ENCODE assay signal across 1 cellular context in the genomic region with DNA sequence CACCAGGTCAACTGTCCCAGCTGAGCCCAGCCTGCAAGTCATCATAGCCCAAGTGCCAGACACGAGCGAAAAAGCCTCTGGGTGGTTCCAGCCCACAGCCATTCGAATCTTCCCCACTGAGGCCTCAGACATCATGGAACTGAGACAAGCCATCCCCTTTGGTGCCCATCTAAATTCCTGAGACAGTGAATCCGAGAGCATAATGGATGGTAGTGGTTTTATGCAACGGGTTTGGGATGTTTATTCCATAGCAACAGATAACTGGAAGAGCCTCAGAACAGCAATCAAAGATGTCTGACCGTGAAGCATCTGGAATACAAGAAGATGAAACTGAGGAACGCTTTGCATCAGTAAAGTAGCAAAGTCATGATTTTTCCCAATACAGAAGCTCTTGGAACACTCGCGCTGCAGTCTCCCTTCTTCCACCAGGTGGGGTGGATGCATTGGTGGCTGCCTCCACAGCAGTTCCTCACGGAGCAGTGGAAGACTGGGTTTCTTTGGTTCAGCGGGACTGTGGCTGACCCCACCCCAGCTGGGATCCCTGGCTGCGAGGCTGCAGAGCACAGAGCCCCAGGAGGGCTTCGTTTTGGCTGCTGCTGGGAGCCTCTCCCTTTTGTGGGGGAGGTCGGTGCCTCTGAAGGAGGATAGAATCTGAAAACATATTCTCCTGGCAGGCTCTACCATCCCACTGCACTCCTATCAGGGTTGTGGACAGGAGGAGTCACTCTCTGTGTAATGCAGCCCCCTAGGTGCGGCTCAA.
TF ChIP-seq lines count a peak whose summit lies in the region.

No MANE protein-coding gene starts in this region.

TF ChIP-seq in HepG2, 621 proteins besides CTCF, POLR2A, EP300 and RAD21 (continued from another document and continues in another):
- TF ChIP-seq, protein P1, sequence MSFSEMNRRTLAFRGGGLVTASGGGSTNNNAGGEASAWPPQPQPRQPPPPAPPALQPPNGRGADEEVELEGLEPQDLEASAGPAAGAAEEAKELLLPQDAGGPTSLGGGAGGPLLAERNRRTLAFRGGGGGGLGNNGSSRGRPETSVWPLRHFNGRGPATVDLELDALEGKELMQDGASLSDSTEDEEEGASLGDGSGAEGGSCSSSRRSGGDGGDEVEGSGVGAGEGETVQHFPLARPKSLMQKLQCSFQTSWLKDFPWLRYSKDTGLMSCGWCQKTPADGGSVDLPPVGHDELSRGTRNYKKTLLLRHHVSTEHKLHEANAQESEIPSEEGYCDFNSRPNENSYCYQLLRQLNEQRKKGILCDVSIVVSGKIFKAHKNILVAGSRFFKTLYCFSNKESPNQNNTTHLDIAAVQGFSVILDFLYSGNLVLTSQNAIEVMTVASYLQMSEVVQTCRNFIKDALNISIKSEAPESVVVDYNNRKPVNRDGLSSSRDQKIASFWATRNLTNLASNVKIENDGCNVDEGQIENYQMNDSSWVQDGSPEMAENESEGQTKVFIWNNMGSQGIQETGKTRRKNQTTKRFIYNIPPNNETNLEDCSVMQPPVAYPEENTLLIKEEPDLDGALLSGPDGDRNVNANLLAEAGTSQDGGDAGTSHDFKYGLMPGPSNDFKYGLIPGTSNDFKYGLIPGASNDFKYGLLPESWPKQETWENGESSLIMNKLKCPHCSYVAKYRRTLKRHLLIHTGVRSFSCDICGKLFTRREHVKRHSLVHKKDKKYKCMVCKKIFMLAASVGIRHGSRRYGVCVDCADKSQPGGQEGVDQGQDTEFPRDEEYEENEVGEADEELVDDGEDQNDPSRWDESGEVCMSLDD (CRISPR knock-in tag; IDR thresholded peaks at IDR 0.05; ENCODE audit: borderline replicate concordance) = no peak
- TF ChIP-seq ZNF335 (CRISPR knock-in tag; IDR thresholded peaks at IDR 0.05) (no peak), TMF1 (CRISPR knock-in tag; IDR thresholded peaks at IDR 0.05; ENCODE audit: low read depth) (no peak), ZNF256 (CRISPR knock-in tag; conservative IDR thresholded peaks at IDR 0.05) (no peak), FOXA1 (IDR thresholded peaks at IDR 0.05) (no peak), FOXA1 (CRISPR knock-in tag; IDR thresholded peaks at IDR 0.05) (no peak), RFXANK (CRISPR knock-in tag; IDR thresholded peaks at IDR 0.05) (no peak), ZNF549 (CRISPR knock-in tag; IDR thresholded peaks at IDR 0.05) (no peak), MYNN (CRISPR knock-in tag; IDR thresholded peaks at IDR 0.05; ENCODE audit: low read depth) (no peak), ZNF567 (CRISPR knock-in tag; IDR thresholded peaks at IDR 0.05; ENCODE audit: borderline replicate concordance) (no peak), HIVEP1 (CRISPR knock-in tag; IDR thresholded peaks at IDR 0.05) (no peak), ZNF101 (CRISPR knock-in tag; IDR thresholded peaks at IDR 0.05; ENCODE audit: borderline replicate concordance, low read depth) (no peak), ZNF264 (CRISPR knock-in tag; IDR thresholded peaks at IDR 0.05) (0 out of 2 replicates have a peak, but pooled peaks have one; percentile 50), KAT8 (CRISPR knock-in tag; IDR thresholded peaks at IDR 0.05) (no peak), SALL2 (CRISPR knock-in tag; IDR thresholded peaks at IDR 0.05) (no peak), ATF7-NPFF (CRISPR knock-in tag; IDR thresholded peaks at IDR 0.05; ENCODE audit: low read depth) (no peak), ZMYM4 (CRISPR knock-in tag; IDR thresholded peaks at IDR 0.05) (no peak), PAX8 (CRISPR knock-in tag; IDR thresholded peaks at IDR 0.05; ENCODE audit: borderline replicate concordance) (no peak), ZNF543 (CRISPR knock-in tag; IDR thresholded peaks at IDR 0.05) (no peak), POGZ (CRISPR knock-in tag; IDR thresholded peaks at IDR 0.05) (no peak), SALL1 (CRISPR knock-in tag; IDR thresholded peaks at IDR 0.05) (peak; percentile 59; the same call in 1 of the 2 replicates), ZNF776 (CRISPR knock-in tag; IDR thresholded peaks at IDR 0.05) (no peak), ZNF841 (CRISPR knock-in tag; IDR thresholded peaks at IDR 0.05; ENCODE audit: borderline replicate concordance) (no peak), GZF1 (CRISPR knock-in tag; IDR thresholded peaks at IDR 0.05) (no peak), ZNF570 (CRISPR knock-in tag; IDR thresholded peaks at IDR 0.05; ENCODE audit: borderline replicate concordance) (no peak)
- TF ChIP-seq, protein P2, sequence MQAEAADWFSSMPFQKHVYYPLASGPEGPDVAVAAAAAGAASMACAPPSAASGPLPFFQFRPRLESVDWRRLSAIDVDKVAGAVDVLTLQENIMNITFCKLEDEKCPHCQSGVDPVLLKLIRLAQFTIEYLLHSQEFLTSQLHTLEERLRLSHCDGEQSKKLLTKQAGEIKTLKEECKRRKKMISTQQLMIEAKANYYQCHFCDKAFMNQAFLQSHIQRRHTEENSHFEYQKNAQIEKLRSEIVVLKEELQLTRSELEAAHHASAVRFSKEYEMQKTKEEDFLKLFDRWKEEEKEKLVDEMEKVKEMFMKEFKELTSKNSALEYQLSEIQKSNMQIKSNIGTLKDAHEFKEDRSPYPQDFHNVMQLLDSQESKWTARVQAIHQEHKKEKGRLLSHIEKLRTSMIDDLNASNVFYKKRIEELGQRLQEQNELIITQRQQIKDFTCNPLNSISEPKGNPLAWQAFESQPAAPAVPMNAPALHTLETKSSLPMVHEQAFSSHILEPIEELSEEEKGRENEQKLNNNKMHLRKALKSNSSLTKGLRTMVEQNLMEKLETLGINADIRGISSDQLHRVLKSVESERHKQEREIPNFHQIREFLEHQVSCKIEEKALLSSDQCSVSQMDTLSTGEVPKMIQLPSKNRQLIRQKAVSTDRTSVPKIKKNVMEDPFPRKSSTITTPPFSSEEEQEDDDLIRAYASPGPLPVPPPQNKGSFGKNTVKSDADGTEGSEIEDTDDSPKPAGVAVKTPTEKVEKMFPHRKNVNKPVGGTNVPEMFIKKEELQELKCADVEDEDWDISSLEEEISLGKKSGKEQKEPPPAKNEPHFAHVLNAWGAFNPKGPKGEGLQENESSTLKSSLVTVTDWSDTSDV (CRISPR knock-in tag; IDR thresholded peaks at IDR 0.05) = no peak
- TF ChIP-seq, protein P3, sequence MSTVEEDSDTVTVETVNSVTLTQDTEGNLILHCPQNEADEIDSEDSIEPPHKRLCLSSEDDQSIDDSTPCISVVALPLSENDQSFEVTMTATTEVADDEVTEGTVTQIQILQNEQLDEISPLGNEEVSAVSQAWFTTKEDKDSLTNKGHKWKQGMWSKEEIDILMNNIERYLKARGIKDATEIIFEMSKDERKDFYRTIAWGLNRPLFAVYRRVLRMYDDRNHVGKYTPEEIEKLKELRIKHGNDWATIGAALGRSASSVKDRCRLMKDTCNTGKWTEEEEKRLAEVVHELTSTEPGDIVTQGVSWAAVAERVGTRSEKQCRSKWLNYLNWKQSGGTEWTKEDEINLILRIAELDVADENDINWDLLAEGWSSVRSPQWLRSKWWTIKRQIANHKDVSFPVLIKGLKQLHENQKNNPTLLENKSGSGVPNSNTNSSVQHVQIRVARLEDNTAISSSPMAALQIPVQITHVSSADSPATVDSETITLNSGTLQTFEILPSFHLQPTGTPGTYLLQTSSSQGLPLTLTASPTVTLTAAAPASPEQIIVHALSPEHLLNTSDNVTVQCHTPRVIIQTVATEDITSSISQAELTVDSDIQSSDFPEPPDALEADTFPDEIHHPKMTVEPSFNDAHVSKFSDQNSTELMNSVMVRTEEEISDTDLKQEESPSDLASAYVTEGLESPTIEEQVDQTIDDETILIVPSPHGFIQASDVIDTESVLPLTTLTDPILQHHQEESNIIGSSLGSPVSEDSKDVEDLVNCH (CRISPR knock-in tag; IDR thresholded peaks at IDR 0.05) = no peak
- TF ChIP-seq, protein P4, sequence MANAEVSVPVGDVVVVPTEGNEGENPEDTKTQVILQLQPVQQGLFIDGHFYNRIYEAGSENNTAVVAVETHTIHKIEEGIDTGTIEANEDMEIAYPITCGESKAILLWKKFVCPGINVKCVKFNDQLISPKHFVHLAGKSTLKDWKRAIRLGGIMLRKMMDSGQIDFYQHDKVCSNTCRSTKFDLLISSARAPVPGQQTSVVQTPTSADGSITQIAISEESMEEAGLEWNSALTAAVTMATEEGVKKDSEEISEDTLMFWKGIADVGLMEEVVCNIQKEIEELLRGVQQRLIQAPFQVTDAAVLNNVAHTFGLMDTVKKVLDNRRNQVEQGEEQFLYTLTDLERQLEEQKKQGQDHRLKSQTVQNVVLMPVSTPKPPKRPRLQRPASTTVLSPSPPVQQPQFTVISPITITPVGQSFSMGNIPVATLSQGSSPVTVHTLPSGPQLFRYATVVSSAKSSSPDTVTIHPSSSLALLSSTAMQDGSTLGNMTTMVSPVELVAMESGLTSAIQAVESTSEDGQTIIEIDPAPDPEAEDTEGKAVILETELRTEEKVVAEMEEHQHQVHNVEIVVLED (CRISPR knock-in tag; IDR thresholded peaks at IDR 0.05; ENCODE audit: borderline replicate concordance) = no peak
- TF ChIP-seq, protein P5, sequence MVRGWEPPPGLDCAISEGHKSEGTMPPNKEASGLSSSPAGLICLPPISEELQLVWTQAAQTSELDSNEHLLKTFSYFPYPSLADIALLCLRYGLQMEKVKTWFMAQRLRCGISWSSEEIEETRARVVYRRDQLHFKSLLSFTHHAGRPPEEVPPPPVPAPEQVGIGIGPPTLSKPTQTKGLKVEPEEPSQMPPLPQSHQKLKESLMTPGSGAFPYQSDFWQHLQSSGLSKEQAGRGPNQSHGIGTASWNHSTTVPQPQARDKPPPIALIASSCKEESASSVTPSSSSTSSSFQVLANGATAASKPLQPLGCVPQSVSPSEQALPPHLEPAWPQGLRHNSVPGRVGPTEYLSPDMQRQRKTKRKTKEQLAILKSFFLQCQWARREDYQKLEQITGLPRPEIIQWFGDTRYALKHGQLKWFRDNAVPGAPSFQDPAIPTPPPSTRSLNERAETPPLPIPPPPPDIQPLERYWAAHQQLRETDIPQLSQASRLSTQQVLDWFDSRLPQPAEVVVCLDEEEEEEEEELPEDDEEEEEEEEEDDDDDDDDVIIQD (CRISPR knock-in tag; IDR thresholded peaks at IDR 0.05; ENCODE audit: low read depth) = no peak
- TF ChIP-seq, protein P6, sequence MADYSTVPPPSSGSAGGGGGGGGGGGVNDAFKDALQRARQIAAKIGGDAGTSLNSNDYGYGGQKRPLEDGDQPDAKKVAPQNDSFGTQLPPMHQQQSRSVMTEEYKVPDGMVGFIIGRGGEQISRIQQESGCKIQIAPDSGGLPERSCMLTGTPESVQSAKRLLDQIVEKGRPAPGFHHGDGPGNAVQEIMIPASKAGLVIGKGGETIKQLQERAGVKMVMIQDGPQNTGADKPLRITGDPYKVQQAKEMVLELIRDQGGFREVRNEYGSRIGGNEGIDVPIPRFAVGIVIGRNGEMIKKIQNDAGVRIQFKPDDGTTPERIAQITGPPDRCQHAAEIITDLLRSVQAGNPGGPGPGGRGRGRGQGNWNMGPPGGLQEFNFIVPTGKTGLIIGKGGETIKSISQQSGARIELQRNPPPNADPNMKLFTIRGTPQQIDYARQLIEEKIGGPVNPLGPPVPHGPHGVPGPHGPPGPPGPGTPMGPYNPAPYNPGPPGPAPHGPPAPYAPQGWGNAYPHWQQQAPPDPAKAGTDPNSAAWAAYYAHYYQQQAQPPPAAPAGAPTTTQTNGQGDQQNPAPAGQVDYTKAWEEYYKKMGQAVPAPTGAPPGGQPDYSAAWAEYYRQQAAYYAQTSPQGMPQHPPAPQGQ (CRISPR knock-in tag; IDR thresholded peaks at IDR 0.05; ENCODE audit: borderline replicate concordance) = no peak
- TF ChIP-seq, protein P7, sequence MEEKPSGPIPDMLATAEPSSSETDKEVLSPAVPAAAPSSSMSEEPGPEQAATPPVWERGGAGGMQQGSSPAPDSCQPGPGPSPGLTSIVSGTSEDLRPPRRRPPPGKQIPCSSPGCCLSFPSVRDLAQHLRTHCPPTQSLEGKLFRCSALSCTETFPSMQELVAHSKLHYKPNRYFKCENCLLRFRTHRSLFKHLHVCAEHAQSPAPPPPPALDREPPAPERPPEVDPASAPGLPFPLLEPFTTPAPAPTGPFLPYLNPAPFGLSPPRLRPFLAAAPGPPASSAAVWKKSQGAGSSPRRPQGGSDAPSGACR (CRISPR knock-in tag; IDR thresholded peaks at IDR 0.05) = no peak
- TF ChIP-seq, protein P8, sequence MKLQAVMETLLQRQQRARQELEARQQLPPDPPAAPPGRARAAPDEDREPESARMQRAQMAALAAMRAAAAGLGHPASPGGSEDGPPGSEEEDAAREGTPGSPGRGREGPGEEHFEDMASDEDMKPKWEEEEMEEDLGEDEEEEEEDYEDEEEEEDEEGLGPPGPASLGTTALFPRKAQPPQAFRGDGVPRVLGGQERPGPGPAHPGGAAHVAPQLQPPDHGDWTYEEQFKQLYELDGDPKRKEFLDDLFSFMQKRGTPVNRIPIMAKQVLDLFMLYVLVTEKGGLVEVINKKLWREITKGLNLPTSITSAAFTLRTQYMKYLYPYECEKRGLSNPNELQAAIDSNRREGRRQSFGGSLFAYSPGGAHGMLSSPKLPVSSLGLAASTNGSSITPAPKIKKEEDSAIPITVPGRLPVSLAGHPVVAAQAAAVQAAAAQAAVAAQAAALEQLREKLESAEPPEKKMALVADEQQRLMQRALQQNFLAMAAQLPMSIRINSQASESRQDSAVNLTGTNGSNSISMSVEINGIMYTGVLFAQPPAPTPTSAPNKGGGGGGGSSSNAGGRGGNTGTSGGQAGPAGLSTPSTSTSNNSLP (IDR thresholded peaks at IDR 0.05; ENCODE audit: low read depth, low read length) = no peak
- TF ChIP-seq, protein P9, sequence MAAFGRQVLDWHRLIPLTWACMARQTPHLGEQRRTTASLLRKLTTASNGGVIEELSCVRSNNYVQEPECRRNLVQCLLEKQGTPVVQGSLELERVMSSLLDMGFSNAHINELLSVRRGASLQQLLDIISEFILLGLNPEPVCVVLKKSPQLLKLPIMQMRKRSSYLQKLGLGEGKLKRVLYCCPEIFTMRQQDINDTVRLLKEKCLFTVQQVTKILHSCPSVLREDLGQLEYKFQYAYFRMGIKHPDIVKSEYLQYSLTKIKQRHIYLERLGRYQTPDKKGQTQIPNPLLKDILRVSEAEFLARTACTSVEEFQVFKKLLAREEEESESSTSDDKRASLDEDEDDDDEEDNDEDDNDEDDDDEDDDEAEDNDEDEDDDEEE (CRISPR knock-in tag; IDR thresholded peaks at IDR 0.05) = no peak
